In genomic region chr10:87816842-87817178, GRCh38 we compare ENCODE assay signal across 8 cellular contexts. TPM values are rescaled to one million over a fixed set of nuclear protein-coding genes. Genes with fewer than 3 reads are reported as not detected.
DNase-seq lines count a peak whose midpoint lies in the region; ATAC-seq and TF ChIP-seq lines count a peak whose summit lies in the region.

No MANE protein-coding gene starts in this region.

- peaks cover 43 to 57% (median 51%) of the 10 kb centered on the region in 3 donors for H3K4me1 Mint-ChIP-seq in CD8-positive, alpha-beta memory T cell
- peaks cover 38% of the 10 kb centered on the region for H3K4me1 Mint-ChIP-seq in neural crest cell

- peak overlapping the region; percentile 86 for H3K27ac ChIP-seq in CD8-positive, alpha-beta memory T cell (ENCODE audit: low read depth, low read length)

- H3K9me3 Mint-ChIP-seq in CD8-positive, alpha-beta memory T cell = no peaks in the 10 kb centered on the region
- no peaks in the 10 kb centered on the region for H3K9me3 Mint-ChIP-seq in neural crest cell

- peaks cover 2 to 3% of the 10 kb centered on the region in 2 donors for H3K27me3 Mint-ChIP-seq in CD8-positive, alpha-beta memory T cell
- no peaks in the 10 kb centered on the region for H3K27me3 Mint-ChIP-seq in neural crest cell (ENCODE audit: low read depth)

- TF ChIP-seq CTCF in choroid plexus epithelial cell (conservative IDR thresholded peaks at IDR 0.05; ENCODE audit: low read depth, low read length) (no peak), neural crest cell (conservative IDR thresholded peaks at IDR 0.05) (no peak)

- H3K4me1 ChIP-seq in CD8-positive, alpha-beta memory T cell (ENCODE audit: insufficient read depth, low read length) = peaks cover 39% of the 10 kb centered on the region

- peak overlapping the region; percentile 70 for H3K4me3 ChIP-seq in CD8-positive, alpha-beta memory T cell (ENCODE audit: low read length)
- H3K4me3 ChIP-seq in MG63 (peak overlapping the region; percentile 84), choroid plexus epithelial cell (ENCODE audit: low read depth, low read length) (peak overlapping the region; percentile 91)

- CTCF ChIA-PET in CD8-positive, alpha-beta memory T cell (lab: Charles Lee) = interaction anchor here (3.3 kb wide), 1 partner anchor 46 kb away, joined by 24 read pairs; the partner anchor contains the start of genes KLLN and PTEN

- no peak for ATAC-seq in HG02678 (IDR thresholded peaks at IDR 0.05; ENCODE audit: unreplicated experiment)

- peak overlapping the region; percentile 87 to 99 (median 94) for H3K4me3 Mint-ChIP-seq in CD8-positive, alpha-beta memory T cell
- peak overlapping the region; percentile 100 for H3K4me3 Mint-ChIP-seq in neural crest cell

- H3K27ac Mint-ChIP-seq in CD8-positive, alpha-beta memory T cell = peak overlapping the region in 7 of 8 donors; percentile 95 to 100 (median 99)
- H3K27ac Mint-ChIP-seq in neural crest cell (ENCODE audit: unreplicated experiment) = no peak overlapping the region

- H3K36me3 ChIP-seq in CD8-positive, alpha-beta memory T cell (ENCODE audit: insufficient read depth, low read length) = no peaks in the 10 kb centered on the region
- H3K36me3 ChIP-seq in MG63 = peaks cover 25% of the 10 kb centered on the region

- no peaks in the 10 kb centered on the region for H3K27me3 ChIP-seq in CD8-positive, alpha-beta memory T cell (ENCODE audit: insufficient read depth, low read length, poor library complexity, severe bottlenecking)
- no peaks in the 10 kb centered on the region for H3K27me3 ChIP-seq in MG63

- no peaks in the 10 kb centered on the region for H3K9me3 ChIP-seq in CD8-positive, alpha-beta memory T cell (ENCODE audit: low read length)
- no peaks in the 10 kb centered on the region for H3K9me3 ChIP-seq in MG63

- no peak for DNase-seq in CD8-positive, alpha-beta memory T cell
- DNase-seq in MG63 (no peak), choroid plexus epithelial cell (ENCODE audit: low read depth) (no peak), neural crest cell (ENCODE audit: low read depth, low spot score) (no peak), NCI-H510A (lab: John Stamatoyannopoulos, UW) (no peak), anterior cingulate cortex (lab: John Stamatoyannopoulos, UW) (no peak), amygdala (lab: John Stamatoyannopoulos, UW) (no peak)

- POLR2A ChIA-PET in CD8-positive, alpha-beta memory T cell (lab: Charles Lee) = no interaction called here

- H3K36me3 Mint-ChIP-seq in CD8-positive, alpha-beta memory T cell = peaks cover 2 to 30% (median 4%) of the 10 kb centered on the region in 3 donors
- H3K36me3 Mint-ChIP-seq in neural crest cell (ENCODE audit: low read depth) = peaks cover 8% of the 10 kb centered on the region

RNA-seq across cellular contexts. Expression of gene ATAD1, which starts 1.2 kb away (rescaled TPM):
- total RNA-seq in CD8-positive, alpha-beta memory T cell = 10 to 100 TPM; 60.7 to 62.3 TPM
- 47.2 TPM for polyA plus RNA-seq in CD8-positive, alpha-beta memory T cell
- 26.9 and 43.8 TPM in 2 replicates for total RNA-seq in MG63 (2014; rRNA removed; shearing (Covaris generic); ENCODE audit: low replicate concordance)
- total RNA-seq in neural crest cell = 43.6 and 47.5 TPM in 2 replicates

RNA-seq across cellular contexts. Expression of gene KLLN, which starts 46.5 kb away (rescaled TPM):
- total RNA-seq in CD8-positive, alpha-beta memory T cell = 1 to 10 TPM in 1 of 2 experiments, under 1 TPM in 1; 0.80 to 1.1 TPM
- polyA plus RNA-seq in CD8-positive, alpha-beta memory T cell = 0.39 TPM
- total RNA-seq in MG63 (2014; rRNA removed; shearing (Covaris generic); ENCODE audit: low replicate concordance) = not detected in 2 replicates
- total RNA-seq in neural crest cell = 0.98 and 1.1 TPM in 2 replicates

RNA-seq across cellular contexts. Expression of gene PTEN, which starts 46.6 kb away (rescaled TPM):
- total RNA-seq in CD8-positive, alpha-beta memory T cell = 10 to 100 TPM; 49.5 to 50.6 TPM
- polyA plus RNA-seq in CD8-positive, alpha-beta memory T cell = 29.1 TPM
- 19.6 and 25.0 TPM in 2 replicates for total RNA-seq in MG63 (2014; rRNA removed; shearing (Covaris generic); ENCODE audit: low replicate concordance)
- 52.5 and 59.8 TPM in 2 replicates for total RNA-seq in neural crest cell
